In the genomic region with DNA sequence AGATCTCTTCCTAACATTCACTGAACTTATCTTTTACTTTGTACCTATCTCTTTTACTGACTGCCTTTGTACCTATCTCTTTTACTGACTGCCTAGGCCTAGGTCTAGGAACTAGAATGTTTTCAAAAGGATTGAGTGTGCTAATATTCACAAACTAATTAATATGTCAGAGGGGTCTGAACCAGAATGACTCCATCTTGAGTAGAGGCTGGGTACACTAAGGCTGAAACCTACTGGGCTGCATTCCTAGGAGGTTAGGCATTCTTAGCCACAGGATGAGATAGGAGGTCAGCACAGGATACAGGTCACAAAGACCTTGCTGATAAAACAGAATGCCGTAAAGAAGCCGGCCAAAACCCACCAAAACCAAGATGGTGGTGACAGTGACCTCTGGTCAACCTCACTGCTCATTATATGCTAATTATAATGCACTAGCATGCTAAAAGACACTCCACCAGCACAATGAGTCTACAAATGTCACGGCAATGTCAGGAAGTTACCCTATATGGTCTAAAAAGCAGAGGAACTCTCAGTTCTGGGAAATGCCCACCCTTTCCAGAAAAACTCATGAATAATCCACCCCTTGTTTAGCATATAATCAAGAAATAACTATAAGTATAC, we compare ENCODE assay signal across 11 cellular contexts. TPM values are rescaled to one million over a fixed set of nuclear protein-coding genes. Genes with fewer than 3 reads are reported as not detected.
DNase-seq lines count a peak whose midpoint lies in the region; ATAC-seq, FAIRE-seq and TF ChIP-seq lines count a peak whose summit lies in the region.
"Had no signal": no experiment of that assay in that cellular context is flagged by ENCODE, and none has a peak within 500 bp of the region (broad histone marks: within the 10 kb centered on the region; RNA-seq: fewer than 3 reads in every experiment).

No MANE protein-coding gene starts in this region.

- no peak for TF ChIP-seq POLR2A in heart left ventricle (IDR thresholded peaks at IDR 0.05)

- H3K27me3 ChIP-seq in heart left ventricle (no peaks in the 10 kb centered on the region), lower lobe of right lung (ENCODE audit: low read depth) (no peaks in the 10 kb centered on the region)

- H3K27ac Mint-ChIP-seq in stimulated activated naive CD8-positive, alpha-beta T cell treated with anti-CD3 and anti-CD28 coated beads, Interleukin-15, Interleukin-2, amounts not matched to agents 100 ng/mL and 50 ng/mL, for 24 hours, result peak overlapping the region; percentile 3
- H3K27ac Mint-ChIP-seq in WTC11, result no peak overlapping the region
- H3K27ac Mint-ChIP-seq: activated CD4-positive, alpha-beta T cell treated with anti-CD3 and anti-CD28 coated beads, Interleukin-2, amount 10 ng/mL, durations not matched to agents 24 days and 14 days had no signal

- CTCF ChIA-PET in WTC11 (lab: Charles Lee), result no interaction called here

- H3K36me3 ChIP-seq in heart left ventricle (no peaks in the 10 kb centered on the region), lower lobe of right lung (no peaks in the 10 kb centered on the region)

- DNase-seq in heart left ventricle, result no peak
- no peak for DNase-seq in left ventricle myocardium superior
- peak; percentile 35 for DNase-seq in RCC 7860 (ENCODE audit: low spot score)
- peak; percentile 41 for DNase-seq in fibroblast of peridontal ligament (ENCODE audit: extremely low read depth)
- no peak for DNase-seq in ureter (ENCODE audit: low spot score)
- no peak for DNase-seq in lower lobe of right lung
- DNase-seq in WTC11 (ENCODE audit: low spot score), result no peak
- DNase-seq: activated CD4-positive, alpha-beta T cell treated with anti-CD3 and anti-CD28 coated beads, Interleukin-2, amount 10 ng/mL, durations not matched to agents 24 days and 14 days; C1 segment of cervical spinal cord had no signal

- peaks cover 47% of the 10 kb centered on the region for H3K27me3 Mint-ChIP-seq in stimulated activated naive CD8-positive, alpha-beta T cell treated with anti-CD3 and anti-CD28 coated beads, Interleukin-15, Interleukin-2, amounts not matched to agents 100 ng/mL and 50 ng/mL, for 24 hours
- H3K27me3 Mint-ChIP-seq in WTC11 (ENCODE audit: low read depth), result peaks cover 53% of the 10 kb centered on the region

- no peak overlapping the region for H3K4me3 Mint-ChIP-seq in stimulated activated naive CD8-positive, alpha-beta T cell treated with anti-CD3 and anti-CD28 coated beads, Interleukin-15, Interleukin-2, amounts not matched to agents 100 ng/mL and 50 ng/mL, for 24 hours
- H3K4me3 Mint-ChIP-seq in WTC11, result no peak overlapping the region
- H3K4me3 Mint-ChIP-seq: activated CD4-positive, alpha-beta T cell treated with anti-CD3 and anti-CD28 coated beads, Interleukin-2, amount 10 ng/mL, durations not matched to agents 24 days and 14 days had no signal

- no peak for TF ChIP-seq CTCF in heart left ventricle (IDR thresholded peaks at IDR 0.05)
- no peak for TF ChIP-seq CTCF in lower lobe of right lung (IDR thresholded peaks at IDR 0.05)
- TF ChIP-seq CTCF in WTC11 (IDR thresholded peaks at IDR 0.05), result no peak

- POLR2A ChIA-PET in WTC11 (lab: Charles Lee), result no interaction called here

- intact Hi-C loops in heart left ventricle (cut with DNase I) (loop anchor here in 1 of 10 donors (5.0 kb wide), 1 partner anchor 61 kb away; no protein-coding TSS in a partner anchor), left ventricle myocardium superior (cut with micrococcal nuclease) (no loop called here), lower lobe of right lung (cut with DNase I) (no loop called here)

- H3K4me1 ChIP-seq in heart left ventricle, result peaks cover 0 to 64% (median 38%) of the 10 kb centered on the region in 12 donors
- peaks cover 29% of the 10 kb centered on the region for H3K4me1 ChIP-seq in lower lobe of right lung

- 53 to 75% (median 71%) methylated on average over 3 of the region's 3 CpGs for WGBS in heart left ventricle, 4 donors

- FAIRE-seq in RCC 7860 (lab: Jason Lieb, UNC), result no peak

- no peaks in the 10 kb centered on the region for H3K36me3 Mint-ChIP-seq in stimulated activated naive CD8-positive, alpha-beta T cell treated with anti-CD3 and anti-CD28 coated beads, Interleukin-15, Interleukin-2, amounts not matched to agents 100 ng/mL and 50 ng/mL, for 24 hours (ENCODE audit: low read depth)
- no peaks in the 10 kb centered on the region for H3K36me3 Mint-ChIP-seq in WTC11

- peaks cover 42% of the 10 kb centered on the region for H3K4me1 Mint-ChIP-seq in stimulated activated naive CD8-positive, alpha-beta T cell treated with anti-CD3 and anti-CD28 coated beads, Interleukin-15, Interleukin-2, amounts not matched to agents 100 ng/mL and 50 ng/mL, for 24 hours (ENCODE audit: low read depth)
- peaks cover 59% of the 10 kb centered on the region for H3K4me1 Mint-ChIP-seq in WTC11

- no peaks in the 10 kb centered on the region for H3K9me3 ChIP-seq in heart left ventricle
- H3K9me3 ChIP-seq in lower lobe of right lung, result no peaks in the 10 kb centered on the region

- no peak for ATAC-seq in heart left ventricle
- no peak for ATAC-seq in left ventricle myocardium superior
- no peak for ATAC-seq in lower lobe of right lung
- no peak for ATAC-seq in WTC11

- no peaks in the 10 kb centered on the region for H3K9me3 Mint-ChIP-seq in stimulated activated naive CD8-positive, alpha-beta T cell treated with anti-CD3 and anti-CD28 coated beads, Interleukin-15, Interleukin-2, amounts not matched to agents 100 ng/mL and 50 ng/mL, for 24 hours
- no peaks in the 10 kb centered on the region for H3K9me3 Mint-ChIP-seq in WTC11
- H3K9me3 Mint-ChIP-seq: activated CD4-positive, alpha-beta T cell treated with anti-CD3 and anti-CD28 coated beads, Interleukin-2, amount 10 ng/mL, durations not matched to agents 24 days and 14 days had no signal

- H3K4me3 ChIP-seq in heart left ventricle, result no peak overlapping the region
- no peak overlapping the region for H3K4me3 ChIP-seq in lower lobe of right lung
- H3K4me3 ChIP-seq: lung had no signal

- H3K27ac ChIP-seq in heart left ventricle, result peak overlapping the region in 10 of 12 donors; percentile 1 to 92 (median 41)
- H3K27ac ChIP-seq in lower lobe of right lung, result no peak overlapping the region

TF ChIP-seq in WTC11, 78 proteins besides CTCF, POLR2A, EP300 and RAD21 (continues in another document):
- TF ChIP-seq CREM (CRISPR knock-in tag; IDR thresholded peaks at IDR 0.05), result no peak
- TF ChIP-seq TCF7 (CRISPR knock-in tag; IDR thresholded peaks at IDR 0.05; ENCODE audit: low read depth), result no peak
- no peak for TF ChIP-seq ZNF219 (CRISPR knock-in tag; IDR thresholded peaks at IDR 0.05; ENCODE audit: borderline replicate concordance)
- TF ChIP-seq HMGA2 (CRISPR knock-in tag; IDR thresholded peaks at IDR 0.05), result no peak
- no peak for TF ChIP-seq CBFB (CRISPR knock-in tag; IDR thresholded peaks at IDR 0.05; ENCODE audit: low read depth)
- TF ChIP-seq ESRRA (CRISPR knock-in tag; IDR thresholded peaks at IDR 0.05; ENCODE audit: borderline replicate concordance), result no peak
- TF ChIP-seq ETV6 (CRISPR knock-in tag; IDR thresholded peaks at IDR 0.05), result no peak
- TF ChIP-seq PRDM15 (CRISPR knock-in tag; IDR thresholded peaks at IDR 0.05), result no peak
- TF ChIP-seq ATF6 (CRISPR knock-in tag; IDR thresholded peaks at IDR 0.05), result no peak
- TF ChIP-seq ZNF671 (CRISPR knock-in tag; IDR thresholded peaks at IDR 0.05), result no peak

RNA-seq across cellular contexts. Expression of gene RHOBTB3, which starts 2.5 kb away (rescaled TPM):
- total RNA-seq in heart left ventricle (100 to 1,000 TPM in 2 of 9 donors, 10 to 100 TPM in 7; 62.9 to 116 (median 86.7) TPM), left ventricle myocardium superior (90.0 TPM), ureter (102 TPM), lower lobe of right lung (51.7 TPM), WTC11 (2021) (9.9 to 13.8 TPM (median 11.2 TPM) in 3 replicates)
- polyA plus RNA-seq in heart left ventricle, result 10 to 100 TPM; 24.3 to 30.2 TPM

RNA-seq across cellular contexts. Expression of gene SPATA9, which starts 45.8 kb away (rescaled TPM):
- total RNA-seq in heart left ventricle, result under 1 TPM in 2 of 9 donors, not detected in 7; 0.79 to 0.99 TPM
- polyA plus RNA-seq in heart left ventricle, result under 1 TPM; 0.17 to 0.27 TPM
- not detected for total RNA-seq in left ventricle myocardium superior
- total RNA-seq in ureter, result 1.4 TPM
- not detected for total RNA-seq in lower lobe of right lung
- total RNA-seq in WTC11 (2021), result not detected in 3 replicates
- total RNA-seq: activated CD4-positive, alpha-beta T cell treated with anti-CD3 and anti-CD28 coated beads, Interleukin-2, amount 10 ng/mL, durations not matched to agents 24 days and 14 days had no signal

Comparison
In these comparisons a context has a peak if more than half of its experiments do, and no peak if none do; other contexts are left out.
1. DNase-seq: peak in RCC 7860 (single experiment) and fibroblast of peridontal ligament (single experiment); none in heart left ventricle (0 of 5), left ventricle myocardium superior (single experiment), ureter (single experiment), lower lobe of right lung (single experiment) and WTC11 (single experiment).